In genomic region chr7:158847451-158847866, GRCh38 we compare ENCODE assay signal across 11 cellular contexts. TPM values are rescaled to one million over a fixed set of nuclear protein-coding genes. Genes with fewer than 3 reads are reported as not detected.
A peak's percentile ranks its signal among the peaks of the same experiment; 100 is the strongest.
DNase-seq lines count a peak whose midpoint lies in the region; ATAC-seq, FAIRE-seq and TF ChIP-seq lines count a peak whose summit lies in the region.
"Had no signal": no experiment of that assay in that cellular context is flagged by ENCODE, and none has a peak within 500 bp of the region (broad histone marks: within the 10 kb centered on the region; RNA-seq: fewer than 3 reads in every experiment).

No MANE protein-coding gene starts in this region.

- no peak overlapping the region for H2BK120ac ChIP-seq in IMR-90 (ENCODE audit: low read depth, low read length)

- H3K36me3 Mint-ChIP-seq in activated CD8-positive, alpha-beta T cell treated with anti-CD3 and anti-CD28 coated beads for 36 hours (ENCODE audit: low read depth) = peaks cover 4% of the 10 kb centered on the region
- no peaks in the 10 kb centered on the region for H3K36me3 Mint-ChIP-seq in CD14-positive monocyte

- TF ChIP-seq RAD21 in IMR-90 (IDR thresholded peaks at IDR 0.05; ENCODE audit: low read length) = no peak

- peak overlapping the region; percentile 50 for H3K4me3 Mint-ChIP-seq in activated CD8-positive, alpha-beta T cell treated with anti-CD3 and anti-CD28 coated beads for 36 hours
- H3K4me3 Mint-ChIP-seq in CD14-positive monocyte = no peak overlapping the region

- no peaks in the 10 kb centered on the region for H3K79me1 ChIP-seq in IMR-90 (ENCODE audit: low read depth in 1 of 2, low read length in 2 of 2)

- BruUV-seq in IMR-90 (replicated peaks; lab: Mats Ljungman, UMichigan) = no TSS peak

- in situ Hi-C loops in IMR-90 (cut with MboI; ENCODE audit: low sequenced_read_pairs) = no loop called here

- no peak overlapping the region for H2AFZ ChIP-seq in IMR-90 (replicated peaks; ENCODE audit: low read length, poor library complexity)

- H3K9ac ChIP-seq in IMR-90 (ENCODE audit: low read depth, low read length) = peak overlapping the region; percentile 37; the same call in 1 of the 2 replicates

- no peak overlapping the region for H2AK5ac ChIP-seq in IMR-90 (ENCODE audit: low read depth, low read length)

- no peak for FAIRE-seq in RCC 7860 (lab: Jason Lieb, UNC)

- H2BK5ac ChIP-seq in IMR-90 (ENCODE audit: low read depth, low read length, poor library complexity, severe bottlenecking) = no peak overlapping the region

- no peak overlapping the region for H3K27ac ChIP-seq in IMR-90 (ENCODE audit: insufficient read depth, low read length)
- H3K27ac ChIP-seq in heart left ventricle = peak overlapping the region in 9 of 12 donors; percentile 23 to 80 (median 44)
- peak overlapping the region in 6 of 8 donors; percentile 1 to 64 (median 41) for H3K27ac ChIP-seq in spleen

- dilution Hi-C loops in IMR-90 (cut with HindIII; ENCODE audit: low sequenced_read_pairs, unreplicated experiment) = no loop called here

- no peaks in the 10 kb centered on the region for H3K36me3 ChIP-seq in IMR-90 (ENCODE audit: control insufficient read depth, insufficient read depth, low read length)
- H3K36me3 ChIP-seq in heart left ventricle = no peaks in the 10 kb centered on the region
- H3K36me3 ChIP-seq in spleen = no peaks in the 10 kb centered on the region

- no peak overlapping the region for H4K5ac ChIP-seq in IMR-90 (ENCODE audit: low read depth, low read length)

- TF ChIP-seq CTCF in IMR-90 (conservative IDR thresholded peaks at IDR 0.05; ENCODE audit: low read depth, low read length) = no peak
- TF ChIP-seq CTCF in activated CD8-positive, alpha-beta T cell treated with anti-CD3 and anti-CD28 coated beads for 36 hours (IDR thresholded peaks at IDR 0.05) = no peak
- TF ChIP-seq CTCF in heart left ventricle (IDR thresholded peaks at IDR 0.05) = no peak
- TF ChIP-seq CTCF in spleen (IDR thresholded peaks at IDR 0.05 in 8 of 11, conservative IDR thresholded peaks at IDR 0.05 in 3 of 11) = no peak
- no peak for TF ChIP-seq CTCF in CD14-positive monocyte (IDR thresholded peaks at IDR 0.05)

- H3K23ac ChIP-seq in IMR-90 (ENCODE audit: low read depth, low read length) = no peak overlapping the region

- no peak for TF ChIP-seq POLR2A in IMR-90 (IDR thresholded peaks at IDR 0.05; ENCODE audit: low read depth, low read length)
- no peak for TF ChIP-seq POLR2A in heart left ventricle (IDR thresholded peaks at IDR 0.05)
- TF ChIP-seq POLR2A in spleen (IDR thresholded peaks at IDR 0.05) = no peak

- POLR2A ChIA-PET in IMR-90 (lab: Charles Lee; ENCODE audit: unreplicated experiment) = interaction anchor here (0.6 kb wide), 1 partner anchor 17 kb away, joined by 3 read pairs; no protein-coding TSS in a partner anchor
- POLR2A ChIA-PET in activated CD8-positive, alpha-beta T cell treated with anti-CD3 and anti-CD28 coated beads for 36 hours (lab: Charles Lee) = interaction anchor here (0.9 to 1.5 kb wide), 5 partner anchors 9 to 36 kb away, joined by 3 to 7 read pairs (median 3); partner anchors contain the start of gene DYNC2I1

- peaks cover 4% of the 10 kb centered on the region for H3K9me3 Mint-ChIP-seq in activated CD8-positive, alpha-beta T cell treated with anti-CD3 and anti-CD28 coated beads for 36 hours
- H3K9me3 Mint-ChIP-seq in CD14-positive monocyte = peaks cover 3 to 12% (median 5%) of the 10 kb centered on the region in 7 donors

- peak overlapping the region; percentile 95 for H3K27ac Mint-ChIP-seq in activated CD8-positive, alpha-beta T cell treated with anti-CD3 and anti-CD28 coated beads for 36 hours
- peak overlapping the region in 1 of 7 donors; percentile 69 for H3K27ac Mint-ChIP-seq in CD14-positive monocyte

- H3K4me3 ChIP-seq in IMR-90 (ENCODE audit: insufficient read depth, low read depth, low read length) (no peak overlapping the region), heart left ventricle (peak overlapping the region in 9 of 12 donors; percentile 15 to 44 (median 27)), spleen (peak overlapping the region in 2 of 8 donors; percentile 1 to 37)

- no peak overlapping the region for H3K56ac ChIP-seq in IMR-90 (ENCODE audit: extremely low read depth, insufficient read depth, low read length)

- H4K91ac ChIP-seq in IMR-90 (ENCODE audit: insufficient read depth, low read depth, low read length) = no peak overlapping the region

- no CpG with 5 or more reads among the region's 1 CpG for WGBS in IMR-90 (ENCODE audit: extremely low coverage in 2 of 2, insufficient read length in 1 of 2), 2 experiments
- WGBS in heart left ventricle, 4 donors = 65 to 80% (median 73%) methylated on average over 1 of the region's 1 CpG
- 70 to 88% (median 73%) methylated on average over 1 of the region's 1 CpG for WGBS in spleen, 5 donors

- peak overlapping the region; percentile 36; the same call in 1 of the 2 replicates for H3K18ac ChIP-seq in IMR-90 (ENCODE audit: low read depth, low read length)

- H3K27me3 Mint-ChIP-seq in activated CD8-positive, alpha-beta T cell treated with anti-CD3 and anti-CD28 coated beads for 36 hours = no peaks in the 10 kb centered on the region
- no peaks in the 10 kb centered on the region for H3K27me3 Mint-ChIP-seq in CD14-positive monocyte (ENCODE audit: low read depth in 3 of 3)

- H2AK9ac ChIP-seq in IMR-90 (replicated peaks; ENCODE audit: low read depth, low read length, poor library complexity) = no peak overlapping the region

- peak; percentile 32 for ATAC-seq in IMR-90 (ENCODE audit: low read depth)
- peak; percentile 86 for ATAC-seq in activated CD8-positive, alpha-beta T cell treated with anti-CD3 and anti-CD28 coated beads for 36 hours
- peak in 2 of 4 donors; percentile 55 to 61 for ATAC-seq in heart left ventricle

- H3K27me3 ChIP-seq in IMR-90 (ENCODE audit: control insufficient read depth, insufficient read depth, low read length) (peaks cover 3% of the 10 kb centered on the region; the same call in 1 of the 2 replicates), heart left ventricle (no peaks in the 10 kb centered on the region), spleen (replicated peaks in 1 of 7) (no peaks in the 10 kb centered on the region)

- intact Hi-C loops in IMR-90 (cut with micrococcal nuclease) (no loop called here), heart left ventricle (cut with DNase I) (no loop called here), spleen (cut with DNase I; ENCODE audit: low total_unique reads) (no loop called here), CD14-positive monocyte (cut with micrococcal nuclease) (no loop called here)
- intact Hi-C loops in activated CD8-positive, alpha-beta T cell treated with anti-CD3 and anti-CD28 coated beads for 36 hours (cut with micrococcal nuclease) = loop anchor here (2.0 kb wide), 1 partner anchor 17 kb away; no protein-coding TSS in a partner anchor

- no peaks in the 10 kb centered on the region for H3K9me1 ChIP-seq in IMR-90 (ENCODE audit: insufficient read depth, low read length)

- no peak overlapping the region for H2BK20ac ChIP-seq in IMR-90 (ENCODE audit: low read depth, low read length)

- no peak overlapping the region for H3K14ac ChIP-seq in IMR-90 (replicated peaks; ENCODE audit: low read depth, low read length)

- H2BK15ac ChIP-seq in IMR-90 (ENCODE audit: low read depth, low read length) = no peak overlapping the region

- no peaks in the 10 kb centered on the region for H3K4me1 ChIP-seq in IMR-90 (ENCODE audit: control insufficient read depth, insufficient read depth, low read length)
- H3K4me1 ChIP-seq in heart left ventricle = peaks cover 0 to 31% (median 8%) of the 10 kb centered on the region in 12 donors
- H3K4me1 ChIP-seq in spleen = no peaks in the 10 kb centered on the region

- no peak overlapping the region for H3K4ac ChIP-seq in IMR-90 (ENCODE audit: low read depth, low read length)

- CTCF ChIA-PET in IMR-90 (lab: Yijun Ruan, JAX) = interaction anchor here (0.6 kb wide), 1 partner anchor 9 kb away, joined by 3 read pairs; the partner anchor contains the start of gene DYNC2I1
- CTCF ChIA-PET in activated CD8-positive, alpha-beta T cell treated with anti-CD3 and anti-CD28 coated beads for 36 hours (lab: Charles Lee) = interaction anchor here (1.0 to 2.4 kb wide), 4 partner anchors 9 to 129 kb away, joined by 3 to 10 read pairs (median 4); partner anchors contain the start of genes DYNC2I1 and ESYT2

- peaks cover 32% of the 10 kb centered on the region for H3K4me1 Mint-ChIP-seq in activated CD8-positive, alpha-beta T cell treated with anti-CD3 and anti-CD28 coated beads for 36 hours (ENCODE audit: low read depth)
- H3K4me1 Mint-ChIP-seq in CD14-positive monocyte = peaks cover 7% of the 10 kb centered on the region

- H3K9me3 ChIP-seq in IMR-90 (ENCODE audit: control insufficient read depth, insufficient read depth, low read length) = no peaks in the 10 kb centered on the region
- H3K9me3 ChIP-seq in heart left ventricle = no peaks in the 10 kb centered on the region
- no peaks in the 10 kb centered on the region for H3K9me3 ChIP-seq in spleen

- H3K4me2 ChIP-seq in IMR-90 (ENCODE audit: low read depth, low read length) = peak overlapping the region; percentile 78

- DNase-seq in IMR-90 (no peak), heart left ventricle (no peak), spleen (no peak), UCSD-AML1 (lab: John Stamatoyannopoulos, UW; ENCODE audit: unreplicated experiment) (no peak), RCC 7860 (ENCODE audit: low spot score) (no peak), activated gamma-delta T cell (lab: John Stamatoyannopoulos, UW) (no peak), CD14-positive monocyte (ENCODE audit: low spot score) (no peak)
- peak; percentile 33 for DNase-seq in activated CD8-positive, alpha-beta T cell treated with anti-CD3 and anti-CD28 coated beads for 36 hours
- DNase-seq: NCI-H2171; stimulated activated CD4-positive, alpha-beta T cell treated with anti-CD3 and anti-CD28 coated beads, Interleukin-12 subunit alpha, Interleukin-12 subunit beta, amount 100 ng/mL, for 4 hours; substantia nigra had no signal

- H4K8ac ChIP-seq in IMR-90 (ENCODE audit: low read depth in 2 of 2, low read length in 2 of 2) = no peak overlapping the region

- H4K20me1 ChIP-seq in IMR-90 (ENCODE audit: insufficient read depth, low read length) = no peaks in the 10 kb centered on the region

RNA-seq across cellular contexts. Expression of gene DYNC2I1, which starts 8.9 kb away (rescaled TPM):
- total RNA-seq in IMR-90 (2012; rRNA removed) = 3.9 and 4.5 TPM in 2 replicates
- 11.5 and 14.4 TPM in 2 replicates for polyA plus RNA-seq in IMR-90 (2012; rRNA removed)
- polyA plus RNA-seq in IMR-90 (2012; cell fraction: cytosol; rRNA removed) = 11.2 and 11.9 TPM in 2 replicates
- 34.1 and 83.0 TPM in 2 replicates for polyA plus RNA-seq in IMR-90 (2012; cell fraction: nucleus; rRNA removed; ENCODE audit: low replicate concordance)
- total RNA-seq in activated CD8-positive, alpha-beta T cell treated with anti-CD3 and anti-CD28 coated beads for 36 hours = 10 to 100 TPM; 14.8 to 17.0 TPM
- 10 to 100 TPM; 15.1 to 25.7 (median 21.0) TPM for total RNA-seq in heart left ventricle
- polyA plus RNA-seq in heart left ventricle = 10 to 100 TPM; 16.2 to 40.9 TPM
- 10 to 100 TPM; 14.9 to 21.7 (median 17.8) TPM for total RNA-seq in spleen
- 1 to 10 TPM; 3.7 to 8.6 (median 8.0) TPM for polyA plus RNA-seq in spleen
- polyA plus RNA-seq in CD14-positive monocyte = 1 to 10 TPM; 4.3 to 6.1 TPM

RNA-seq across cellular contexts. Expression of gene ESYT2, which starts 18.1 kb away (rescaled TPM):
- total RNA-seq in IMR-90 (2012; rRNA removed) = 64.4 and 69.9 TPM in 2 replicates
- polyA plus RNA-seq in IMR-90 (2012; rRNA removed) = 23.7 and 26.7 TPM in 2 replicates
- 7.2 and 17.1 TPM in 2 replicates for polyA plus RNA-seq in IMR-90 (2012; cell fraction: cytosol; rRNA removed)
- polyA plus RNA-seq in IMR-90 (2012; cell fraction: nucleus; rRNA removed; ENCODE audit: low replicate concordance) = 19.8 and 30.4 TPM in 2 replicates
- 10 to 100 TPM; 55.5 to 56.6 TPM for total RNA-seq in activated CD8-positive, alpha-beta T cell treated with anti-CD3 and anti-CD28 coated beads for 36 hours
- total RNA-seq in heart left ventricle = 10 to 100 TPM; 42.8 to 91.8 (median 50.9) TPM
- 10 to 100 TPM; 16.2 to 46.4 TPM for polyA plus RNA-seq in heart left ventricle
- 10 to 100 TPM; 37.1 to 61.0 (median 47.2) TPM for total RNA-seq in spleen
- 10 to 100 TPM in 2 of 3 donors, 1 to 10 TPM in 1; 6.6 to 10.3 (median 10.0) TPM for polyA plus RNA-seq in spleen
- polyA plus RNA-seq in CD14-positive monocyte = 10 to 100 TPM; 14.0 to 24.1 TPM
